In genomic region chr21:21404261-21404660, GRCh38 we compare ENCODE assay signal across 8 cellular contexts.
DNase-seq lines count a peak whose midpoint lies in the region; ATAC-seq lines count a peak whose summit lies in the region.

No MANE protein-coding gene starts in this region.

- ATAC-seq in GM18498 (IDR thresholded peaks at IDR 0.05; ENCODE audit: unreplicated experiment): peak; percentile 56
- ATAC-seq in GM19395 (IDR thresholded peaks at IDR 0.05; ENCODE audit: unreplicated experiment): peak; percentile 84
- peak; percentile 57 for ATAC-seq in GM21737 (IDR thresholded peaks at IDR 0.05; ENCODE audit: unreplicated experiment)
- peak; percentile 83 for ATAC-seq in HG03103 (IDR thresholded peaks at IDR 0.05; ENCODE audit: low read depth, unreplicated experiment)
- peak; percentile 78 for ATAC-seq in HG03565 (IDR thresholded peaks at IDR 0.05; ENCODE audit: unreplicated experiment)

- DNase-seq in MV-4-11 (lab: John Stamatoyannopoulos, UW) (peak; percentile 95), SIG-M5 treated with dmso at 0.1 percent for 504 hours (lab: John Stamatoyannopoulos, UW; ENCODE audit: unreplicated experiment) (peak; percentile 57), pons (ENCODE audit: low spot score) (peak; percentile 28)

Comparison
In these comparisons a context has a peak if more than half of its experiments do, and no peak if none do; other contexts are left out.
1. Peak in every context shown above with its lines: DNase-seq and ATAC-seq.
2. DNase-seq: peak in every context shown above with its lines; median percentile 95 in MV-4-11; 57 in SIG-M5 treated with dmso at 0.1 percent for 504 hours; 28 in pons.